In genomic region chr11:65898656-65899355, GRCh38 we compare ENCODE assay signal across 6 cellular contexts.
DNase-seq lines count a peak whose midpoint lies in the region; ATAC-seq lines count a peak whose summit lies in the region.

No MANE protein-coding gene starts in this region.

- H3K36me3 ChIP-seq in subcutaneous abdominal adipose tissue (ENCODE audit: control insufficient read depth in 5 of 5, insufficient read depth in 5 of 5, low read length in 5 of 5): no peaks in the 10 kb centered on the region

- peak overlapping the region; percentile 40 to 82 (median 79) for H3K4me3 ChIP-seq in subcutaneous abdominal adipose tissue (ENCODE audit: low read depth in 1 of 5, low read length in 5 of 5)

- H3K9me3 ChIP-seq in subcutaneous abdominal adipose tissue (ENCODE audit: control insufficient read depth in 5 of 5, low read length in 5 of 5): no peaks in the 10 kb centered on the region

- H3K4me3 Mint-ChIP-seq in T-helper 2 cell treated with Interferon-gamma antibody and Interleukin-4, amounts not matched to agents 5 μg/mL and 100 μg/mL, for 36 hours: peak overlapping the region; percentile 79

- peak overlapping the region; percentile 82 for H3K27ac Mint-ChIP-seq in T-helper 2 cell treated with Interferon-gamma antibody and Interleukin-4, amounts not matched to agents 5 μg/mL and 100 μg/mL, for 36 hours

- H3K27ac ChIP-seq in subcutaneous abdominal adipose tissue (ENCODE audit: low read depth, low read length): peak overlapping the region; percentile 30

- peaks cover 1 to 27% (median 19%) of the 10 kb centered on the region in 5 donors for H3K4me1 ChIP-seq in subcutaneous abdominal adipose tissue (ENCODE audit: control insufficient read depth in 5 of 5, insufficient read depth in 5 of 5, low read length in 5 of 5)

- H3K36me3 Mint-ChIP-seq in T-helper 2 cell treated with Interferon-gamma antibody and Interleukin-4, amounts not matched to agents 5 μg/mL and 100 μg/mL, for 36 hours (ENCODE audit: low read depth): peaks cover 4% of the 10 kb centered on the region

- peaks cover 5% of the 10 kb centered on the region for H3K27me3 Mint-ChIP-seq in T-helper 2 cell treated with Interferon-gamma antibody and Interleukin-4, amounts not matched to agents 5 μg/mL and 100 μg/mL, for 36 hours (ENCODE audit: low read depth)

- DNase-seq in T-helper 2 cell treated with Interferon-gamma antibody and Interleukin-4, amounts not matched to agents 5 μg/mL and 100 μg/mL, for 36 hours (ENCODE audit: low spot score): no peak
- DNase-seq in T-helper 2 cell (no peak), fibroblast of peridontal ligament (ENCODE audit: extremely low read depth) (peak; percentile 41)

- peaks cover 0 to 2% (median 0%) of the 10 kb centered on the region in 5 donors for H3K27me3 ChIP-seq in subcutaneous abdominal adipose tissue (ENCODE audit: control insufficient read depth in 5 of 5, insufficient read depth in 4 of 5, low read length in 5 of 5)

- no peak for ATAC-seq in HG03565 (IDR thresholded peaks at IDR 0.05; ENCODE audit: unreplicated experiment)
- no peak for ATAC-seq in HG03025 (IDR thresholded peaks at IDR 0.05; ENCODE audit: low FRiP score, unreplicated experiment)

- no peaks in the 10 kb centered on the region for H3K9me3 Mint-ChIP-seq in T-helper 2 cell treated with Interferon-gamma antibody and Interleukin-4, amounts not matched to agents 5 μg/mL and 100 μg/mL, for 36 hours

- peak overlapping the region in 3 of 5 donors; percentile 42 to 84 (median 62) for H3K9ac ChIP-seq in subcutaneous abdominal adipose tissue (ENCODE audit: low read length in 5 of 5)

- peaks cover 32% of the 10 kb centered on the region for H3K4me1 Mint-ChIP-seq in T-helper 2 cell treated with Interferon-gamma antibody and Interleukin-4, amounts not matched to agents 5 μg/mL and 100 μg/mL, for 36 hours (ENCODE audit: low read depth)
